In genomic region chr1:153040950-153041631, GRCh38 we compare ENCODE assay signal across 1 cellular context.
TF ChIP-seq lines count a peak whose summit lies in the region.

Gene SPRR2D, minus strand, starts transcription at chr1:153041120. Its CDS starts 774 bp downstream, at chr1:153040346.

TF ChIP-seq in K562, 482 proteins besides CTCF, POLR2A, EP300 and RAD21 (continued from another document and continues in another):
- no peak for TF ChIP-seq UBTF (IDR thresholded peaks at IDR 0.05; ENCODE audit: borderline replicate concordance in 1 of 2, low read depth in 2 of 2, low read length in 2 of 2)
- no peak for TF ChIP-seq GTF2A2 (tag; IDR thresholded peaks at IDR 0.05)
- no peak for TF ChIP-seq TFE3 (CRISPR knock-in tag; IDR thresholded peaks at IDR 0.05)
- peak; percentile 62; the same call in 1 of the 2 replicates for TF ChIP-seq SMARCA4 (IDR thresholded peaks at IDR 0.05)
- no peak for TF ChIP-seq HINFP (tag; conservative IDR thresholded peaks at IDR 0.05; ENCODE audit: low read depth)
- TF ChIP-seq HLTF (IDR thresholded peaks at IDR 0.05): no peak
- TF ChIP-seq ATF4 (CRISPR knock-in tag; IDR thresholded peaks at IDR 0.05): peak; percentile 83; the same call in 1 of the 2 replicates
- no peak for TF ChIP-seq ZKSCAN8 (CRISPR knock-in tag; IDR thresholded peaks at IDR 0.05)
- no peak for TF ChIP-seq CBX2 (IDR thresholded peaks at IDR 0.05; ENCODE audit: insufficient read depth, low read length, poor library complexity, severe bottlenecking)
- TF ChIP-seq ARNT (IDR thresholded peaks at IDR 0.05): no peak
- no peak for TF ChIP-seq BDP1 (IDR thresholded peaks at IDR 0.05; ENCODE audit: insufficient read depth, insufficient read length)
- TF ChIP-seq XRCC4 (IDR thresholded peaks at IDR 0.05; ENCODE audit: extremely low read depth, insufficient read depth, insufficient read length): no peak
- TF ChIP-seq ATF1 (CRISPR knock-in tag; IDR thresholded peaks at IDR 0.05): no peak
- TF ChIP-seq ATF1 (tag; IDR thresholded peaks at IDR 0.05): no peak
- TF ChIP-seq NONO (IDR thresholded peaks at IDR 0.05; ENCODE audit: low read depth in 2 of 2, low read length in 1 of 2): no peak
- TF ChIP-seq ZSCAN29 (IDR thresholded peaks at IDR 0.05): no peak
- TF ChIP-seq BRF2 (IDR thresholded peaks at IDR 0.05; ENCODE audit: borderline replicate concordance, insufficient read depth, insufficient read length): no peak
- TF ChIP-seq HMBOX1 (IDR thresholded peaks at IDR 0.05): peak; percentile 43; the same call in 1 of the 2 replicates
- TF ChIP-seq NR2C2 (CRISPR knock-in tag; IDR thresholded peaks at IDR 0.05): no peak
- peak; percentile 17; the same call in 1 of the 2 replicates for TF ChIP-seq NR2C2 (tag; IDR thresholded peaks at IDR 0.05)
- no peak for TF ChIP-seq ZNF3 (CRISPR knock-in tag; IDR thresholded peaks at IDR 0.05)
- no peak for TF ChIP-seq ELF4 (CRISPR knock-in tag; IDR thresholded peaks at IDR 0.05)
- TF ChIP-seq SMAD3 (CRISPR knock-in tag; conservative IDR thresholded peaks at IDR 0.05): no peak
- TF ChIP-seq PRMT5 (CRISPR knock-in tag; IDR thresholded peaks at IDR 0.05): no peak
- no peak for TF ChIP-seq HDAC3 (IDR thresholded peaks at IDR 0.05; ENCODE audit: borderline replicate concordance, partially characterized antibody)
- TF ChIP-seq TBP (optimal IDR thresholded peaks at IDR 0.05; ENCODE audit: low read depth, low read length): no peak
- TF ChIP-seq RFX1 (IDR thresholded peaks at IDR 0.05): peak; percentile 40; the same call in 1 of the 2 replicates
- no peak for TF ChIP-seq ZNF518B (CRISPR knock-in tag; IDR thresholded peaks at IDR 0.05)
- TF ChIP-seq KDM5B (IDR thresholded peaks at IDR 0.05; ENCODE audit: insufficient replicate concordance, low read depth, low read length): no peak
- TF ChIP-seq JUND (IDR thresholded peaks at IDR 0.05; ENCODE audit: borderline replicate concordance, low read depth, low read length): peak; percentile 75
- no peak for TF ChIP-seq JUND (tag; IDR thresholded peaks at IDR 0.05; ENCODE audit: borderline replicate concordance, low read depth, low read length)
- TF ChIP-seq SRF (CRISPR knock-in tag; IDR thresholded peaks at IDR 0.05): peak in 1 of 2 experiments; percentile 72; a peak in 2 of 4 replicates
- TF ChIP-seq ZNF436 (CRISPR knock-in tag; IDR thresholded peaks at IDR 0.05): no peak
- no peak for TF ChIP-seq FOS (IDR thresholded peaks at IDR 0.05; ENCODE audit: extremely low read depth, insufficient read length)
- no peak for TF ChIP-seq CEBPG (CRISPR knock-in tag; IDR thresholded peaks at IDR 0.05)
- TF ChIP-seq CEBPG (tag; conservative IDR thresholded peaks at IDR 0.05 in 1 of 2, IDR thresholded peaks at IDR 0.05 in 1 of 2): peak in 1 of 2 experiments; percentile 84; a peak in 2 of 4 replicates
- TF ChIP-seq ZBTB12 (CRISPR knock-in tag; IDR thresholded peaks at IDR 0.05): no peak
- TF ChIP-seq RBFOX2 (IDR thresholded peaks at IDR 0.05; ENCODE audit: low read depth, low read length): peak; percentile 2; the same call in 1 of the 2 replicates
- TF ChIP-seq ZNF175 (CRISPR knock-in tag; IDR thresholded peaks at IDR 0.05; ENCODE audit: low read depth): peak; percentile 63; the same call in 1 of the 2 replicates
- TF ChIP-seq ETS1 (conservative IDR thresholded peaks at IDR 0.05; ENCODE audit: control insufficient read depth, low read depth, low read length): no peak
- TF ChIP-seq ARHGAP35 (IDR thresholded peaks at IDR 0.05; ENCODE audit: partially characterized antibody): no peak
- TF ChIP-seq ZNF57 (CRISPR knock-in tag; IDR thresholded peaks at IDR 0.05): no peak
- no peak for TF ChIP-seq ZNF586 (CRISPR knock-in tag; conservative IDR thresholded peaks at IDR 0.05)
- TF ChIP-seq POLR3A (IDR thresholded peaks at IDR 0.05; ENCODE audit: borderline replicate concordance, extremely low read depth, insufficient read depth, insufficient read length): no peak
- peak; percentile 43; the same call in 1 of the 2 replicates for TF ChIP-seq GABPA (tag; conservative IDR thresholded peaks at IDR 0.05; ENCODE audit: low read depth)
- no peak for TF ChIP-seq DLX4 (CRISPR knock-in tag; IDR thresholded peaks at IDR 0.05)
- peak; percentile 82; the same call in 1 of the 2 replicates for TF ChIP-seq ZNF584 (CRISPR knock-in tag; IDR thresholded peaks at IDR 0.05; ENCODE audit: low read depth)
- TF ChIP-seq L3MBTL2 (IDR thresholded peaks at IDR 0.05): peak; percentile 44; the same call in 1 of the 2 replicates
- no peak for TF ChIP-seq SETDB1 (IDR thresholded peaks at IDR 0.05; ENCODE audit: low read length)
- no peak for TF ChIP-seq NR4A1 (CRISPR knock-in tag; IDR thresholded peaks at IDR 0.05)
- TF ChIP-seq NR4A1 (tag; IDR thresholded peaks at IDR 0.05): no peak
- no peak for TF ChIP-seq ZNF780A (CRISPR knock-in tag; IDR thresholded peaks at IDR 0.05)
- TF ChIP-seq PURB (CRISPR knock-in tag; IDR thresholded peaks at IDR 0.05; ENCODE audit: low read depth): no peak
- TF ChIP-seq ZFP30 (CRISPR knock-in tag; IDR thresholded peaks at IDR 0.05; ENCODE audit: borderline replicate concordance): no peak
- TF ChIP-seq PTRF (tag; IDR thresholded peaks at IDR 0.05): no peak
- no peak for TF ChIP-seq PHF8 (IDR thresholded peaks at IDR 0.05; ENCODE audit: borderline replicate concordance, low read length)
